In the genomic region with DNA sequence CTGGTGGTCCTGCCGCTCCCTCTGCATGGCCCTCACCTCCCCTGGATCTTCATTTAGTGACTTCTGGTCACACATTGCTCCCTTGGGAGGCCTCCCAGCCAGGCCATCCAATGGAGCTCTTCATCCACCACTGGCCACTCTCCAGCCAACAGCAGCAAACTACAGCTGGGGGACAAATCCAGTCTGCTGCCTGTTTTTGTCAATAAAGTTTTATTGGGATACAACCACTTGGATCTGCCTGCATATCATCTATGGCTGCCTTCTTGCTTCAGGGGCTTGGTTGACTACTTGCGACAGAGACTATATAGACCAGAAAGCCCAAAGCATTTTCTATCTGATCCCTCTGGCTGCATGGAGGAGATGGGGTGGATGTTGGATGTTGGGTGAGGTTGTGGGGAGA, we compare ENCODE assay signal across 22 cellular contexts.
DNase-seq lines count a peak whose midpoint lies in the region; ATAC-seq, FAIRE-seq and TF ChIP-seq lines count a peak whose summit lies in the region.
"Had no signal": no experiment of that assay in that cellular context is flagged by ENCODE, and none has a peak within 500 bp of the region (broad histone marks: within the 10 kb centered on the region; RNA-seq: fewer than 3 reads in every experiment).

No MANE protein-coding gene starts in this region.

- peaks cover 36% of the 10 kb centered on the region for H3K4me1 Mint-ChIP-seq in nephron progenitor cell
- H3K4me1 Mint-ChIP-seq: CD14-positive monocyte; CD4-positive, CD25-positive, alpha-beta regulatory T cell had no signal

- H3K27ac ChIP-seq in GM12878 (ENCODE audit: control insufficient read depth, insufficient read depth) (no peak overlapping the region), left ventricle myocardium inferior (replicated peaks) (no peak overlapping the region)
- H3K27ac ChIP-seq: BLaER1 had no signal

- CTCF ChIA-PET in GM12878 (lab: Yijun Ruan, JAX) = no interaction called here

- FAIRE-seq in HTR-8/SVneo (lab: Jason Lieb, UNC) (peak; percentile 52), GM12878 (lab: Jason Lieb, UNC) (no peak)
- FAIRE-seq: A204.1, D721Med, G401.6, GM12892, GM18507 had no signal

- intact Hi-C loops in GM12878 (cut with micrococcal nuclease; ENCODE audit: unreplicated experiment) (no loop called here), left ventricle myocardium inferior (cut with micrococcal nuclease) (no loop called here)

- no peaks in the 10 kb centered on the region for H3K79me2 ChIP-seq in GM12878 (ENCODE audit: control insufficient read depth, insufficient read depth, low read length)

- no peak overlapping the region for H3K4me2 ChIP-seq in GM12878 (ENCODE audit: control insufficient read depth, insufficient read depth)
- H3K4me2 ChIP-seq: BLaER1 had no signal

- TF ChIP-seq CTCF in GM12878 (IDR thresholded peaks at IDR 0.05 in 2 of 3, conservative IDR thresholded peaks at IDR 0.05 in 1 of 3; ENCODE audit: control insufficient read depth in 2 of 3, extremely low read depth in 1 of 3, insufficient read depth in 1 of 3, low read depth in 3 of 3, low read length in 3 of 3) = no peak
- TF ChIP-seq CTCF in nephron progenitor cell (IDR thresholded peaks at IDR 0.05) = no peak
- TF ChIP-seq CTCF in left ventricle myocardium inferior (IDR thresholded peaks at IDR 0.05; ENCODE audit: borderline replicate concordance) = no peak

- in situ Hi-C loops in GM12878 (cut with MboI) (no loop called here), KBM-7 (cut with MboI; ENCODE audit: low pct_unique_long_range_greater_than_20kb, low sequenced_read_pairs) (no loop called here)

- H3K4me3 Mint-ChIP-seq in nephron progenitor cell = no peak overlapping the region
- H3K4me3 Mint-ChIP-seq: CD14-positive monocyte; CD4-positive, CD25-positive, alpha-beta regulatory T cell; CD8-positive, alpha-beta T cell had no signal

- BruUV-seq in GM12878 (replicated peaks; lab: Mats Ljungman, UMichigan) = no TSS peak

- H3K36me3 Mint-ChIP-seq in nephron progenitor cell (ENCODE audit: low read depth) = no peaks in the 10 kb centered on the region
- H3K36me3 Mint-ChIP-seq: CD14-positive monocyte; CD4-positive, CD25-positive, alpha-beta regulatory T cell; CD8-positive, alpha-beta T cell had no signal

- no peak for ATAC-seq in GM12878
- ATAC-seq: CD8-positive, alpha-beta T cell had no signal

- DNase-seq in HTR-8/SVneo (ENCODE audit: insufficient read length, low spot score) = no peak
- DNase-seq in GM12878 (ENCODE audit: low read depth, low spot score) = no peak
- DNase-seq in nephron progenitor cell = no peak
- no peak for DNase-seq in KBM-7
- DNase-seq in left ventricle myocardium inferior = no peak
- DNase-seq: 8988T; ACHN; BE2C; C1 segment of cervical spinal cord; Caco-2; Calu3; CD4-positive, CD25-positive, alpha-beta regulatory T cell; CD8-positive, alpha-beta T cell; DMS79 treated with DMSO at 0.1 percent for 48 hours; GF-D8 had no signal

- H3K9me3 ChIP-seq in GM12878 (replicated peaks; ENCODE audit: control insufficient read depth, insufficient read depth, low read length) (no peaks in the 10 kb centered on the region; the same call in 2 of the 3 replicates), left ventricle myocardium inferior (replicated peaks) (no peaks in the 10 kb centered on the region)
- H3K9me3 ChIP-seq: BE2C, BLaER1, Caco-2 had no signal

- H3K9ac ChIP-seq in GM12878 (ENCODE audit: control insufficient read depth, insufficient read depth, low read length) = no peak overlapping the region
- H3K9ac ChIP-seq: BLaER1 had no signal

- H3K9me3 Mint-ChIP-seq in nephron progenitor cell = no peaks in the 10 kb centered on the region
- H3K9me3 Mint-ChIP-seq: CD14-positive monocyte; CD4-positive, CD25-positive, alpha-beta regulatory T cell; CD8-positive, alpha-beta T cell had no signal

- no peak overlapping the region for H2AFZ ChIP-seq in GM12878 (ENCODE audit: control insufficient read depth, low read depth, low read length)

- peak overlapping the region; percentile 40 for H3K27ac Mint-ChIP-seq in nephron progenitor cell
- H3K27ac Mint-ChIP-seq: CD14-positive monocyte; CD4-positive, CD25-positive, alpha-beta regulatory T cell; CD8-positive, alpha-beta T cell had no signal

- no peak for TF ChIP-seq RAD21 in GM12878 (IDR thresholded peaks at IDR 0.05; ENCODE audit: insufficient read depth, low read depth, low read length)

- H3K36me3 ChIP-seq in GM12878 (ENCODE audit: control insufficient read depth in 2 of 2, insufficient read depth in 2 of 2, low read length in 1 of 2) (no peaks in the 10 kb centered on the region), left ventricle myocardium inferior (no peaks in the 10 kb centered on the region)
- H3K36me3 ChIP-seq: BE2C, BLaER1 had no signal

- H3K27me3 ChIP-seq in GM12878 (replicated peaks in 1 of 2; ENCODE audit: control insufficient read depth in 2 of 2, insufficient read depth in 2 of 2, low read length in 1 of 2) (no peaks in the 10 kb centered on the region; a peak in 1 of 4 replicates), left ventricle myocardium inferior (ENCODE audit: low read depth) (peaks cover 41% of the 10 kb centered on the region)
- H3K27me3 ChIP-seq: BE2C, BLaER1 had no signal

- H3K4me3 ChIP-seq in GM12878 (no peak overlapping the region), left ventricle myocardium inferior (no peak overlapping the region)
- H3K4me3 ChIP-seq: BLaER1 had no signal

- WGBS in GM12878 (ENCODE audit: insufficient coverage, insufficient replicate concordance, low lambda C conversion rate, missing lambda C conversion rate) = 100% methylated on average over 2 of the region's 2 CpGs

- H3K4me1 ChIP-seq in GM12878 (ENCODE audit: control insufficient read depth, insufficient read depth, low read length) (no peaks in the 10 kb centered on the region), left ventricle myocardium inferior (no peaks in the 10 kb centered on the region)
- H3K4me1 ChIP-seq: BE2C, Caco-2 had no signal

- SMC1A ChIA-PET in GM12878 (lab: Charles Lee; ENCODE audit: uncharacterized antibody, unreplicated experiment) = no interaction called here

- H4K20me1 ChIP-seq in GM12878 (ENCODE audit: control insufficient read depth, insufficient read depth) = no peaks in the 10 kb centered on the region
- H4K20me1 ChIP-seq: BLaER1 had no signal

- RAD21 ChIA-PET in GM12878 (lab: Charles Lee; ENCODE audit: unreplicated experiment) = no interaction called here

- TF ChIP-seq EP300 in GM12878 (IDR thresholded peaks at IDR 0.05; ENCODE audit: borderline replicate concordance in 1 of 2, control insufficient read depth in 1 of 2, low read depth in 2 of 2, low read length in 2 of 2) = no peak

- TF ChIP-seq POLR2A in GM12878 (IDR thresholded peaks at IDR 0.05; ENCODE audit: low read depth, low read length) = no peak

- peaks cover 13% of the 10 kb centered on the region for H3K27me3 Mint-ChIP-seq in nephron progenitor cell (ENCODE audit: low read depth, poor library complexity)
- H3K27me3 Mint-ChIP-seq: CD4-positive, CD25-positive, alpha-beta regulatory T cell had no signal

- POLR2A ChIA-PET in GM12878 (lab: Charles Lee) = no interaction called here

TF ChIP-seq in GM12878, 131 proteins besides CTCF, POLR2A, EP300 and RAD21:
- no peak for TF ChIP-seq NFIC (IDR thresholded peaks at IDR 0.05; ENCODE audit: low read depth, low read length)
- TF ChIP-seq, protein P1, sequence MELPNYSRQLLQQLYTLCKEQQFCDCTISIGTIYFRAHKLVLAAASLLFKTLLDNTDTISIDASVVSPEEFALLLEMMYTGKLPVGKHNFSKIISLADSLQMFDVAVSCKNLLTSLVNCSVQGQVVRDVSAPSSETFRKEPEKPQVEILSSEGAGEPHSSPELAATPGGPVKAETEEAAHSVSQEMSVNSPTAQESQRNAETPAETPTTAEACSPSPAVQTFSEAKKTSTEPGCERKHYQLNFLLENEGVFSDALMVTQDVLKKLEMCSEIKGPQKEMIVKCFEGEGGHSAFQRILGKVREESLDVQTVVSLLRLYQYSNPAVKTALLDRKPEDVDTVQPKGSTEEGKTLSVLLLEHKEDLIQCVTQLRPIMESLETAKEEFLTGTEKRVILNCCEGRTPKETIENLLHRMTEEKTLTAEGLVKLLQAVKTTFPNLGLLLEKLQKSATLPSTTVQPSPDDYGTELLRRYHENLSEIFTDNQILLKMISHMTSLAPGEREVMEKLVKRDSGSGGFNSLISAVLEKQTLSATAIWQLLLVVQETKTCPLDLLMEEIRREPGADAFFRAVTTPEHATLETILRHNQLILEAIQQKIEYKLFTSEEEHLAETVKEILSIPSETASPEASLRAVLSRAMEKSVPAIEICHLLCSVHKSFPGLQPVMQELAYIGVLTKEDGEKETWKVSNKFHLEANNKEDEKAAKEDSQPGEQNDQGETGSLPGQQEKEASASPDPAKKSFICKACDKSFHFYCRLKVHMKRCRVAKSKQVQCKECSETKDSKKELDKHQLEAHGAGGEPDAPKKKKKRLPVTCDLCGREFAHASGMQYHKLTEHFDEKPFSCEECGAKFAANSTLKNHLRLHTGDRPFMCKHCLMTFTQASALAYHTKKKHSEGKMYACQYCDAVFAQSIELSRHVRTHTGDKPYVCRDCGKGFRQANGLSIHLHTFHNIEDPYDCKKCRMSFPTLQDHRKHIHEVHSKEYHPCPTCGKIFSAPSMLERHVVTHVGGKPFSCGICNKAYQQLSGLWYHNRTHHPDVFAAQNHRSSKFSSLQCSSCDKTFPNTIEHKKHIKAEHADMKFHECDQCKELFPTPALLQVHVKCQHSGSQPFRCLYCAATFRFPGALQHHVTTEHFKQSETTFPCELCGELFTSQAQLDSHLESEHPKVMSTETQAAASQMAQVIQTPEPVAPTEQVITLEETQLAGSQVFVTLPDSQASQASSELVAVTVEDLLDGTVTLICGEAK (IDR thresholded peaks at IDR 0.05; ENCODE audit: borderline replicate concordance) = peak; percentile 30; the same call in 1 of the 2 replicates
